Comparison of ENCODE assay signal across 8 cellular contexts in the genomic region with DNA sequence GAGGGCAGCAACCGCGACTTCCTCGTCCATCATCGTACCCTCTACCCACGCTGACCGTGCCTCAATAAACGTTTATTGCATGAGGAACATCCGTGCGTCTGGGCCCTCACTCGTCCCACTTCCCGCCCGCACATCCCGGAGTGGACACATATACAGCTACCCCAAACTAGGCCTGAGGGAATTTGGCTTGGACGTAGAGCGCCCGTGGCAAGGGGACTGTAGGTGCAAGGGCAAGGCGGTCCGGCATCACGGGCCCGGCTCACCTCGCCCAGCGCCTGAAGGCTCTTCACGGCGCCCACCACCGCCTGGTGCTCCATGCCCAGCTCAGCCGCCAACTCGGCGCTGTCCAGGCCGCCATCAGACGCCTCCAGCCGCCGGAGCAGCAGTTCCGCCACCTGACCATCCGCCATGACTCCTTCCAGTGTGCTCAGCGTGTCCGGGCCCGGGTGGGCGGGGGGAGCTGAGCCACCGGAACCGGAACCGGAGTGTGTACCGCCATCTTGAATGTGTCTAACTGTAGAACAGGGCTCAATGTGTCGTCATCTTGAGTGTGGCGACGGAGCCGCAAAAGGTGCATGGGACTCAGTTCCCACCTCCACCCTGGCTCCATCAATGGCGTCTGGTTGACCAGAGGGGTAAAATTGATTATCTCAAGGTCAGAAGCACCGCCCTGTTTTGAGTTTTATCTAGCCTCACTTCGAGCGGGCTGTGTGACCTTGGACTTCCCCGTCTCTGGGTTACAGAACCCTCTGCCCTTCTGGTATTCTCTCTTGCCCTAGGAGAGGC. TPM values are rescaled to one million over a fixed set of nuclear protein-coding genes. Genes with fewer than 3 reads are reported as not detected.
DNase-seq lines count a peak whose midpoint lies in the region; ATAC-seq and TF ChIP-seq lines count a peak whose summit lies in the region.

Gene FARSA (minus strand): TSS at position 425 of the 786 bp plus-strand sequence. CDS start 15 bp downstream, at position 410.

- TF ChIP-seq CTCF in GM13976 (IDR thresholded peaks at IDR 0.05; ENCODE audit: borderline replicate concordance, control extremely low read depth, extremely low read depth, insufficient read depth, missing control alignments) (no peak), chondrocyte (IDR thresholded peaks at IDR 0.05) (no peak), kidney epithelial cell (IDR thresholded peaks at IDR 0.05; ENCODE audit: insufficient read depth, low read length, poor library complexity, severe bottlenecking) (no peak)

- ATAC-seq in HG03135 (IDR thresholded peaks at IDR 0.05; ENCODE audit: unreplicated experiment) = peak; percentile 43
- peak; percentile 69 for ATAC-seq in activated CD4-positive, alpha-beta T cell treated with anti-CD3 and anti-CD28 coated beads for 36 hours
- ATAC-seq in HG02840 (IDR thresholded peaks at IDR 0.05; ENCODE audit: low FRiP score, unreplicated experiment) = no peak

- CTCF ChIA-PET in activated CD4-positive, alpha-beta T cell treated with anti-CD3 and anti-CD28 coated beads for 36 hours (lab: Charles Lee) = interaction anchor here (1.0 to 1.7 kb wide), 4 partner anchors 20 to 32 kb away, joined by 3 to 4 read pairs (median 4); no protein-coding TSS in a partner anchor

- peak within 1 kb of the TSS; percentile 99 for H3K4me3 Mint-ChIP-seq in activated CD4-positive, alpha-beta T cell treated with anti-CD3 and anti-CD28 coated beads for 36 hours
- H3K4me3 Mint-ChIP-seq in chondrocyte (ENCODE audit: unreplicated experiment) = peak within 1 kb of the TSS; percentile 95

- H3K27ac Mint-ChIP-seq in activated CD4-positive, alpha-beta T cell treated with anti-CD3 and anti-CD28 coated beads for 36 hours = peak within 1 kb of the TSS; percentile 94
- H3K27ac Mint-ChIP-seq in chondrocyte (ENCODE audit: unreplicated experiment) = peak within 1 kb of the TSS; percentile 85

- peak within 1 kb of the TSS; percentile 89 for H3K4me3 ChIP-seq in kidney epithelial cell (ENCODE audit: low read depth, low read length)

- peaks cover 39% of the 10 kb centered on the region for H3K4me1 Mint-ChIP-seq in activated CD4-positive, alpha-beta T cell treated with anti-CD3 and anti-CD28 coated beads for 36 hours
- H3K4me1 Mint-ChIP-seq in chondrocyte (ENCODE audit: low read depth) = peaks cover 26% of the 10 kb centered on the region

- no peaks in the 10 kb centered on the region for H3K27me3 ChIP-seq in kidney epithelial cell (ENCODE audit: control insufficient read depth, insufficient read depth, low read length)

- intact Hi-C loops in activated CD4-positive, alpha-beta T cell treated with anti-CD3 and anti-CD28 coated beads for 36 hours (cut with DNase I, micrococcal nuclease) = loop anchor here (1.0 to 10.0 kb wide), 9 partner anchors 12 to 1071 kb away; partner anchors contain the start of genes SYCE2 (in 2 of the 2), DHPS (in 1 of the 2), GADD45GIP1 (in 1 of the 2) and GCDH (in 1 of the 2)

- H3K36me3 Mint-ChIP-seq in activated CD4-positive, alpha-beta T cell treated with anti-CD3 and anti-CD28 coated beads for 36 hours (ENCODE audit: low read depth) = peaks cover 36% of the 10 kb centered on the region
- peaks cover 5% of the 10 kb centered on the region for H3K36me3 Mint-ChIP-seq in chondrocyte (ENCODE audit: low read depth)

- no peaks in the 10 kb centered on the region for H3K9me3 Mint-ChIP-seq in activated CD4-positive, alpha-beta T cell treated with anti-CD3 and anti-CD28 coated beads for 36 hours (ENCODE audit: low read depth)
- no peaks in the 10 kb centered on the region for H3K9me3 Mint-ChIP-seq in chondrocyte (ENCODE audit: low read depth)

- no peaks in the 10 kb centered on the region for H3K27me3 Mint-ChIP-seq in activated CD4-positive, alpha-beta T cell treated with anti-CD3 and anti-CD28 coated beads for 36 hours
- no peaks in the 10 kb centered on the region for H3K27me3 Mint-ChIP-seq in chondrocyte (ENCODE audit: low read depth)

- H3K36me3 ChIP-seq in kidney epithelial cell (ENCODE audit: control insufficient read depth, insufficient read depth, low read length) = no peaks in the 10 kb centered on the region

- in situ Hi-C loops in GM13976 (cut with MboI; ENCODE audit: low sequenced_read_pairs, unreplicated experiment) = no loop called here

- POLR2A ChIA-PET in activated CD4-positive, alpha-beta T cell treated with anti-CD3 and anti-CD28 coated beads for 36 hours (lab: Charles Lee) = interaction anchor here (1.0 to 1.3 kb wide), 2 partner anchors 42 to 48 kb away, joined by 3 to 4 read pairs; partner anchors contain the start of gene GCDH

- peak; percentile 94 for DNase-seq in GM13976 (ENCODE audit: low spot score)
- peak; percentile 83 for DNase-seq in NCI-H460 (ENCODE audit: extremely low read depth, low read depth)
- peak; percentile 96 for DNase-seq in activated CD4-positive, alpha-beta T cell treated with anti-CD3 and anti-CD28 coated beads for 36 hours
- DNase-seq in chondrocyte (ENCODE audit: low spot score) = no peak
- DNase-seq in kidney epithelial cell (ENCODE audit: low read depth) = peak; percentile 63
- peak; percentile 93 for DNase-seq in stimulated activated CD4-positive, alpha-beta T cell treated with anti-CD3 and anti-CD28 coated beads, Interleukin-15, amount 100 ng/mL, for 24 hours

RNA-seq across cellular contexts. Expression of gene FARSA, which starts in this region (rescaled TPM):
- total RNA-seq in NCI-H460 (2014; rRNA removed; shearing (Covaris generic)) = 45.7 and 46.9 TPM in 2 replicates
- polyA plus RNA-seq in NCI-H460 (2014; cell fraction: nucleus; rRNA removed) = 65.3 and 79.0 TPM in 2 replicates
- total RNA-seq in activated CD4-positive, alpha-beta T cell treated with anti-CD3 and anti-CD28 coated beads for 36 hours = 100 to 1,000 TPM; 120 to 142 TPM
- total RNA-seq in chondrocyte (46.4 to 53.3 TPM (median 47.4 TPM) in 3 replicates), kidney epithelial cell (90.6 and 93.7 TPM in 2 replicates)
